ENCODE assay signal across 34 cellular contexts in genomic region chr4:96845798-96846197, GRCh38.
"Had no signal": no experiment of that assay in that cellular context is flagged by ENCODE, and none has a peak within 500 bp of the region (broad histone marks: within the 10 kb centered on the region; RNA-seq: fewer than 3 reads in every experiment).

No MANE protein-coding gene starts in this region.

- DNase-seq: activated effector memory CD4-positive, alpha-beta T cell treated with anti-CD3 and anti-CD28 coated beads, Interleukin-2, amount 50 U/mL, for 16 hours; activated effector memory CD4-positive, alpha-beta T cell treated with Interleukin-2 at 50 U/mL for 16 hours; activated gamma-delta T cell; activated gamma-delta T cell treated with Interleukin-2 at 50 U/mL for 16 hours; activated naive CD4-positive, alpha-beta T cell; activated naive CD4-positive, alpha-beta T cell treated with anti-CD3 and anti-CD28 coated beads for 36 hours; activated naive CD4-positive, alpha-beta T cell treated with anti-CD3 and anti-CD28 coated beads, Interleukin-2, amount 10 ng/mL, durations not matched to agents 7 days and 5 days; activated naive CD4-positive, alpha-beta T cell treated with anti-CD3 and anti-CD28 coated beads, Interleukin-2, amount 50 U/mL, for 16 hours; activated naive CD4-positive, alpha-beta T cell treated with Interleukin-2 at 50 U/mL for 16 hours; activated naive CD8-positive, alpha-beta T cell treated with anti-CD3 and anti-CD28 coated beads for 36 hours; activated naive CD8-positive, alpha-beta T cell treated with anti-CD3 and anti-CD28 coated beads, Interleukin-2, amount 10 ng/mL, durations not matched to agents 7 days and 5 days; activated naive CD8-positive, alpha-beta T cell treated with anti-CD3 and anti-CD28 coated beads, Interleukin-2, amount 50 U/mL, for 24 hours; activated T-cell treated with anti-CD3 and anti-CD28 coated beads, Interleukin-2, amount 50 U/mL, for 1 hour; activated T-cell treated with anti-CD3 and anti-CD28 coated beads, Interleukin-2, amount 50 U/mL, for 24 hours; activated T-cell treated with anti-CD3 and anti-CD28 coated beads, Interleukin-2, amount 50 U/mL, for 4 hours; activated T-cell treated with anti-CD3 and anti-CD28 coated beads, Interleukin-2, amount 50 U/mL, for 48 hours; activated T-cell treated with anti-CD3 and anti-CD28 coated beads, Interleukin-2, amount 50 U/mL, for 72 hours; adrenal gland; amniotic stem cell; amygdala; anterior cingulate cortex; aorta; body of pancreas; brain microvascular endothelial cell; caudate nucleus; central memory CD4-positive, alpha-beta T cell; cerebellar nuclear complex had no signal

- H3K27ac ChIP-seq: adrenal gland, ascending aorta, body of pancreas, brain microvascular endothelial cell, breast epithelium, cardiac muscle cell had no signal

- H3K27me3 ChIP-seq: adrenal gland, ascending aorta, body of pancreas, brain microvascular endothelial cell, breast epithelium, cardiac muscle cell had no signal

- H3K4me1 ChIP-seq: adrenal gland, ascending aorta, body of pancreas, breast epithelium had no signal

- H3K9me3 ChIP-seq: adrenal gland, ascending aorta, body of pancreas, breast epithelium had no signal

- H3K4me3 ChIP-seq: adrenal gland, ascending aorta, body of pancreas, breast epithelium, cardiac muscle cell had no signal

- FAIRE-seq: astrocyte, bronchial epithelial cell had no signal

- H3K36me3 ChIP-seq: adrenal gland, ascending aorta, brain microvascular endothelial cell, breast epithelium, cardiac muscle cell had no signal

- ATAC-seq: activated naive CD4-positive, alpha-beta T cell treated with anti-CD3 and anti-CD28 coated beads, Interleukin-2, amount 50 U/mL, for 72 hours; activated naive CD8-positive, alpha-beta T cell treated with anti-CD3 and anti-CD28 coated beads, Interleukin-2, amount 50 U/mL, for 24 hours; activated T-cell treated with anti-CD3 and anti-CD28 coated beads, Interleukin-2, amount 50 U/mL, for 4 hours; activated T-cell treated with anti-CD3 and anti-CD28 coated beads, Interleukin-2, amount 50 U/mL, for 72 hours; activated T-helper 17 cell treated with anti-CD3 and anti-CD28 coated beads, Interleukin-2, amount 50 U/mL, for 72 hours; body of pancreas had no signal
